1 cellular context compared by ENCODE assay signal in genomic region chr6:30815085-30815742, GRCh38.
A peak's percentile ranks its signal among the peaks of the same experiment; 100 is the strongest.
TF ChIP-seq lines count a peak whose summit lies in the region.

No MANE protein-coding gene starts in this region.

TF ChIP-seq in GM12878, 131 proteins besides CTCF, POLR2A, EP300 and RAD21:
- peak; percentile 24; the same call in 1 of the 2 replicates for TF ChIP-seq TCF12 (IDR thresholded peaks at IDR 0.05; ENCODE audit: low read depth, low read length)
